In genomic region chr18:8696749-8697211, GRCh38 we compare ENCODE assay signal across 8 cellular contexts. TPM values are rescaled to one million over a fixed set of nuclear protein-coding genes. Genes with fewer than 3 reads are reported as not detected.
DNase-seq lines count a peak whose midpoint lies in the region; ATAC-seq, FAIRE-seq and TF ChIP-seq lines count a peak whose summit lies in the region.

No MANE protein-coding gene starts in this region.

- no peak overlapping the region for H3K4me3 ChIP-seq in K562

- CTCF ChIA-PET in K562 (lab: Yijun Ruan, JAX; ENCODE audit: low intra/inter-chr PET ratio), result interaction anchor here (0.6 to 1.0 kb wide), 7 partner anchors 193 to 407 kb away, joined by 3 to 14 read pairs (median 4); no protein-coding TSS in a partner anchor

- H3K27me3 Mint-ChIP-seq in CD14-positive monocyte (ENCODE audit: low read depth in 3 of 3), result peaks cover 8 to 24% (median 20%) of the 10 kb centered on the region in 3 donors
- peaks cover 7 to 15% (median 10%) of the 10 kb centered on the region in 3 donors for H3K27me3 Mint-ChIP-seq in immature natural killer cell (ENCODE audit: low read depth in 3 of 3)

- no peak overlapping the region for H3K9ac ChIP-seq in K562 (ENCODE audit: insufficient read depth in 1 of 2, low read depth in 2 of 2, low read length in 2 of 2)

- peaks cover 3% of the 10 kb centered on the region for H3K4me1 Mint-ChIP-seq in CD14-positive monocyte
- no peaks in the 10 kb centered on the region for H3K4me1 Mint-ChIP-seq in immature natural killer cell

- peak; percentile 63 for DNase-seq in CD14-positive monocyte (ENCODE audit: low spot score)
- DNase-seq in NCI-H128 (lab: John Stamatoyannopoulos, UW; ENCODE audit: unreplicated experiment), result peak; percentile 15
- DNase-seq in K562 (ENCODE audit: extremely low read depth in 1 of 4, low spot score in 3 of 4), result peak; percentile 74 to 90 (median 86)
- peak; percentile 63 to 65 (median 63) for DNase-seq in immature natural killer cell
- DNase-seq in stimulated activated CD4-positive, alpha-beta T cell treated with anti-CD3 and anti-CD28 coated beads, Interleukin-1b, Interleukin-23, amount 100 ng/mL, for 48 hours, result peak; percentile 66

- WGBS in K562 (ENCODE audit: insufficient coverage, low coverage, missing lambda C conversion rate), result 0% methylated on average over 5 of the region's 5 CpGs

- no peak overlapping the region for H2AFZ ChIP-seq in K562 (ENCODE audit: low read depth, low read length)

- no peaks in the 10 kb centered on the region for H3K79me2 ChIP-seq in K562 (ENCODE audit: control insufficient read depth, insufficient read depth, low read length)

- peaks cover 0 to 3% (median 0%) of the 10 kb centered on the region in 7 donors for H3K9me3 Mint-ChIP-seq in CD14-positive monocyte
- H3K9me3 Mint-ChIP-seq in immature natural killer cell, result no peaks in the 10 kb centered on the region

- H3K9me1 ChIP-seq in K562 (ENCODE audit: control insufficient read depth, insufficient read depth, low read length), result no peaks in the 10 kb centered on the region

- H3K27me3 ChIP-seq in K562 (ENCODE audit: control insufficient read depth in 2 of 2, insufficient read depth in 2 of 2, low read length in 2 of 2), result no peaks in the 10 kb centered on the region

- no TSS peak for BruUV-seq in K562 (replicated peaks; lab: Mats Ljungman, UMichigan)

- TF ChIP-seq RAD21 in K562 (CRISPR knock-in tag; conservative IDR thresholded peaks at IDR 0.05 in 1 of 2, IDR thresholded peaks at IDR 0.05 in 1 of 2), result peak; percentile 76 to 80

- FAIRE-seq in TTC549 (lab: Jason Lieb, UNC) (peak; percentile 88), K562 (lab: Jason Lieb, UNC) (peak; percentile 78)

- H3K4me3 Mint-ChIP-seq in CD14-positive monocyte, result no peak overlapping the region
- no peak overlapping the region for H3K4me3 Mint-ChIP-seq in immature natural killer cell

- H3K27ac ChIP-seq in K562 (ENCODE audit: extremely low read depth, low read depth, low read length), result no peak overlapping the region

- H3K36me3 Mint-ChIP-seq in CD14-positive monocyte, result no peaks in the 10 kb centered on the region
- no peaks in the 10 kb centered on the region for H3K36me3 Mint-ChIP-seq in immature natural killer cell

- no peak for TF ChIP-seq POLR2A in K562 (conservative IDR thresholded peaks at IDR 0.05)

- in situ Hi-C loops in K562 (cut with MboI), result no loop called here

- TF ChIP-seq EP300 in K562 (IDR thresholded peaks at IDR 0.05; ENCODE audit: low read length), result no peak

- peak; percentile 65 for ATAC-seq in GM21381 (IDR thresholded peaks at IDR 0.05; ENCODE audit: unreplicated experiment)
- ATAC-seq in K562, result peak; percentile 95
- ATAC-seq in HG02840 (IDR thresholded peaks at IDR 0.05; ENCODE audit: low FRiP score, unreplicated experiment), result no peak

- H3K36me3 ChIP-seq in K562 (ENCODE audit: control insufficient read depth, insufficient read depth, low read length), result no peaks in the 10 kb centered on the region

- peak; percentile 93 for TF ChIP-seq CTCF in CD14-positive monocyte (IDR thresholded peaks at IDR 0.05)
- peak; percentile 88 to 94 (median 91) for TF ChIP-seq CTCF in K562 (IDR thresholded peaks at IDR 0.05 in 2 of 3, conservative IDR thresholded peaks at IDR 0.05 in 1 of 3; ENCODE audit: insufficient read depth in 2 of 3, low read depth in 1 of 3, low read length in 3 of 3)

- intact Hi-C loops in CD14-positive monocyte (cut with micrococcal nuclease), result loop anchor here (5.0 kb wide), 1 partner anchor 291 kb away; no protein-coding TSS in a partner anchor
- intact Hi-C loops in K562 (cut with micrococcal nuclease), result loop anchor here (5.0 to 10.0 kb wide), 3 partner anchors 186 to 358 kb away; no protein-coding TSS in a partner anchor

- no peak overlapping the region for H3K4me2 ChIP-seq in K562 (ENCODE audit: insufficient read depth, low read length)

- POLR2A ChIA-PET in K562 (lab: Yijun Ruan, JAX), result interaction anchor here (0.6 to 1.0 kb wide), 3 partner anchors 10 to 154 kb away, joined by 3 to 6 read pairs (median 4); no protein-coding TSS in a partner anchor

- H3K27ac Mint-ChIP-seq in CD14-positive monocyte (no peak overlapping the region), immature natural killer cell (no peak overlapping the region)

- H4K20me1 ChIP-seq in K562 (replicated peaks; ENCODE audit: control insufficient read depth, insufficient read depth, low read length), result no peaks in the 10 kb centered on the region

- peaks cover 0 to 2% of the 10 kb centered on the region in 2 experiments; a peak in 1 of 5 replicates for H3K4me1 ChIP-seq in K562 (replicated peaks in 1 of 2; ENCODE audit: control insufficient read depth in 2 of 2, insufficient read depth in 2 of 2, low read length in 2 of 2)

- H3K9me3 ChIP-seq in K562 (replicated peaks; ENCODE audit: control insufficient read depth, insufficient read depth, low read depth, low read length), result no peaks in the 10 kb centered on the region

TF ChIP-seq in K562, 482 proteins besides CTCF, POLR2A, EP300 and RAD21 (continues in another document):
- peak; percentile 96 for TF ChIP-seq ZNF384 (IDR thresholded peaks at IDR 0.05; ENCODE audit: low read depth, low read length)
- TF ChIP-seq RCOR1 (IDR thresholded peaks at IDR 0.05; ENCODE audit: borderline replicate concordance in 1 of 2, low read depth in 2 of 2, low read length in 2 of 2), result peak in 1 of 2 experiments; percentile 32; a peak in 1 of 4 replicates
- no peak for TF ChIP-seq LARP7 (IDR thresholded peaks at IDR 0.05)
- no peak for TF ChIP-seq CEBPG (CRISPR knock-in tag; IDR thresholded peaks at IDR 0.05)
- peak in 1 of 2 experiments; percentile 56; a peak in 1 of 4 replicates for TF ChIP-seq CEBPG (tag; conservative IDR thresholded peaks at IDR 0.05 in 1 of 2, IDR thresholded peaks at IDR 0.05 in 1 of 2)
- TF ChIP-seq ZNF197 (CRISPR knock-in tag; IDR thresholded peaks at IDR 0.05; ENCODE audit: low read depth), result no peak
- peak; percentile 35; the same call in 1 of the 2 replicates for TF ChIP-seq DEAF1 (CRISPR knock-in tag; IDR thresholded peaks at IDR 0.05)
- peak; percentile 25 for TF ChIP-seq CTCFL (IDR thresholded peaks at IDR 0.05; ENCODE audit: borderline replicate concordance, insufficient read depth, low read depth, low read length, poor library complexity, severe bottlenecking)
- TF ChIP-seq VEZF1 (CRISPR knock-in tag; IDR thresholded peaks at IDR 0.05), result peak; percentile 69

RNA-seq across cellular contexts. Expression of gene MTCL1, which starts 8.6 kb away (rescaled TPM):
- not detected for polyA plus RNA-seq in CD14-positive monocyte
- 26.9 and 56.2 TPM in 2 replicates for total RNA-seq in K562 (2011; cell fraction: chromatin; rRNA removed; ENCODE audit: low replicate concordance)
- total RNA-seq in K562 (2011; cell fraction: nucleolus; rRNA removed), result 10.2 and 11.4 TPM in 2 replicates
- total RNA-seq in K562 (2011; cell fraction: nucleoplasm; rRNA removed), result 21.6 and 32.3 TPM in 2 replicates
- total RNA-seq in K562 (2014; rRNA removed), result 3.7 and 4.6 TPM in 2 replicates
- total RNA-seq in K562 (2014; rRNA removed; fragmentation: Illumina TruSeq; extraction: Trizol), result 6.8 and 7.4 TPM in 2 replicates
- total RNA-seq in K562 (2015; rRNA removed; fragmentation: Illumina TruSeq; extraction: Trizol), result 3.7 and 4.9 TPM in 2 replicates
- 5.4 and 5.9 TPM in 2 replicates for total RNA-seq in K562 (2021)
- polyA plus RNA-seq in K562 (2011; rRNA removed), result 6.5 and 16.6 TPM in 2 replicates
- polyA plus RNA-seq in K562 (2011; cell fraction: cytosol; rRNA removed), result 3.4 and 9.5 TPM in 2 replicates
- 20.4 and 52.0 TPM in 2 replicates for polyA plus RNA-seq in K562 (2011; cell fraction: nucleus; rRNA removed)
- 4.6 and 4.8 TPM in 2 replicates for polyA plus RNA-seq in K562 (2012)
- polyA plus RNA-seq in K562 (2014; fragmentation: Illumina TruSeq; extraction: Trizol), result 4.5 and 5.0 TPM in 2 replicates
- under 1 TPM; 0.21 to 0.38 TPM for polyA plus RNA-seq in K562 (2014; fragmentation: Nextera tagmentation; extraction: Ambion mirVana)
- polyA plus RNA-seq in K562 (2014; rRNA removed), result 3.0 and 5.5 TPM in 2 replicates
- 21.5 and 39.2 TPM in 2 replicates for polyA minus RNA-seq in K562 (2011; rRNA and poly(A)+ RNA removed)
- polyA minus RNA-seq in K562 (2011; cell fraction: cytosol; rRNA and poly(A)+ RNA removed), result 3.7 and 16.8 TPM in 2 replicates
- 14.9 and 54.1 TPM in 2 replicates for polyA minus RNA-seq in K562 (2011; cell fraction: nucleus; rRNA and poly(A)+ RNA removed)
- polyA plus RNA-seq in immature natural killer cell, result not detected

Comparison
In these comparisons a context has a peak if more than half of its experiments do, and no peak if none do; other contexts are left out.
1. DNase-seq: peak in every context shown above with its lines; median percentile 86 in K562; 66 in stimulated activated CD4-positive, alpha-beta T cell treated with anti-CD3 and anti-CD28 coated beads, Interleukin-1b, Interleukin-23, amount 100 ng/mL, for 48 hours; 63 in CD14-positive monocyte; 63 in immature natural killer cell; 15 in NCI-H128.